ENCODE assay signal across 34 cellular contexts in the genomic region with DNA sequence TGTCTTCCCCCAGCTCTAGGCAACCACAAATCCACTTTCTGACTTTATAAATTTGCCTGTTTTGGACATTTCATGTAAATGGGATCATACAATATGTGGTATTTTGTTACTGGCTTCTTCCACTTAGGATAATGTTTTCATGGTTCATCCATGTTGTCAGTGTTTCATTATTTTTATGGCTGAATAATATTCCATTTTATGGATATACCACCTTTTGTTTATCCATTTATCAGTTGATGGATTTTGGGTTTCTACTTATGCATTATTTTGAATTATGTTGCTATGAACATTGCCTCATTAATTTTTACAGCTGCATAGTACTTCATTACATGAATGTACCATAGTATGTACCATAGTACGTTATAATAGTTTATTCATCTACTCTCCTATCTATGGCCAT. TPM values are rescaled to one million over a fixed set of nuclear protein-coding genes. Genes with fewer than 3 reads are reported as not detected.
"Had no signal": no experiment of that assay in that cellular context is flagged by ENCODE, and none has a peak within 500 bp of the region (broad histone marks: within the 10 kb centered on the region; RNA-seq: fewer than 3 reads in every experiment).

No MANE protein-coding gene starts in this region.

- H3K27ac ChIP-seq: coronary artery, epithelial cell of prostate, esophagus squamous epithelium, gastrocnemius medialis, heart right ventricle, left lung, lower lobe of right lung had no signal

- H3K27me3 ChIP-seq: esophagus squamous epithelium, gastrocnemius medialis, heart right ventricle, left lung had no signal

- H3K27me3 Mint-ChIP-seq: effector memory CD8-positive, alpha-beta T cell; naive B cell had no signal

- H3K27ac Mint-ChIP-seq: effector memory CD8-positive, alpha-beta T cell; endodermal cell; mesothelial cell of epicardium had no signal

- H3K4me3 ChIP-seq: coronary artery, esophagus squamous epithelium, gastrocnemius medialis, heart right ventricle, left lung, lower lobe of right lung, mucosa of descending colon had no signal

- DNase-seq: effector CD8-positive, alpha-beta T cell; effector memory CD8-positive, alpha-beta T cell; endodermal cell; erythroblast; esophagus squamous epithelium; foreskin fibroblast; foreskin melanocyte; gastrocnemius medialis; glutamatergic neuron; head of caudate nucleus; heart right ventricle; hippocampal formation; left cardiac atrium; left lung; left ventricle myocardium superior; lower lobe of right lung; mesenchymal stem cell; mucosa of descending colon; naive B cell had no signal

- ATAC-seq: effector memory CD8-positive, alpha-beta T cell; esophagus mucosa; gastrocnemius medialis; heart right ventricle; left cardiac atrium; left lung; left ventricle myocardium superior; lower lobe of right lung; mucosa of descending colon had no signal

- H3K9me3 ChIP-seq: esophagus squamous epithelium, gastrocnemius medialis, left lung, lower lobe of right lung, mucosa of descending colon had no signal

- FAIRE-seq: colon, endometrium, islet of Langerhans, keratinocyte had no signal

- H3K4me3 Mint-ChIP-seq: effector memory CD8-positive, alpha-beta T cell; endodermal cell; mesothelial cell of epicardium; naive B cell had no signal

- H3K9me3 Mint-ChIP-seq: effector memory CD8-positive, alpha-beta T cell; endodermal cell had no signal

RNA-seq across cellular contexts. Expression of a gene that starts 10.9 kb away (rescaled TPM):
- total RNA-seq: dermis microvascular lymphatic vessel endothelial cell, endodermal cell, esophagus mucosa, esophagus squamous epithelium, gastrocnemius medialis, glomerular endothelial cell, heart right ventricle, kidney epithelial cell, left cardiac atrium, left lung, left ventricle myocardium superior, lower leg skin, lower lobe of right lung, lung microvascular endothelial cell, mesenteric fat pad, mesothelial cell of epicardium, mucosa of descending colon, myocyte had no signal
- polyA plus RNA-seq: heart right ventricle, keratinocyte had no signal

RNA-seq across cellular contexts. Expression of a gene that starts 36.2 kb away (rescaled TPM):
- total RNA-seq: esophagus squamous epithelium, mesenteric fat pad, mucosa of descending colon, myocyte had no signal

RNA-seq across cellular contexts. Expression of a gene that starts 49.5 kb away (rescaled TPM):
- total RNA-seq: mesothelial cell of epicardium, myocyte had no signal
